In the genomic region with DNA sequence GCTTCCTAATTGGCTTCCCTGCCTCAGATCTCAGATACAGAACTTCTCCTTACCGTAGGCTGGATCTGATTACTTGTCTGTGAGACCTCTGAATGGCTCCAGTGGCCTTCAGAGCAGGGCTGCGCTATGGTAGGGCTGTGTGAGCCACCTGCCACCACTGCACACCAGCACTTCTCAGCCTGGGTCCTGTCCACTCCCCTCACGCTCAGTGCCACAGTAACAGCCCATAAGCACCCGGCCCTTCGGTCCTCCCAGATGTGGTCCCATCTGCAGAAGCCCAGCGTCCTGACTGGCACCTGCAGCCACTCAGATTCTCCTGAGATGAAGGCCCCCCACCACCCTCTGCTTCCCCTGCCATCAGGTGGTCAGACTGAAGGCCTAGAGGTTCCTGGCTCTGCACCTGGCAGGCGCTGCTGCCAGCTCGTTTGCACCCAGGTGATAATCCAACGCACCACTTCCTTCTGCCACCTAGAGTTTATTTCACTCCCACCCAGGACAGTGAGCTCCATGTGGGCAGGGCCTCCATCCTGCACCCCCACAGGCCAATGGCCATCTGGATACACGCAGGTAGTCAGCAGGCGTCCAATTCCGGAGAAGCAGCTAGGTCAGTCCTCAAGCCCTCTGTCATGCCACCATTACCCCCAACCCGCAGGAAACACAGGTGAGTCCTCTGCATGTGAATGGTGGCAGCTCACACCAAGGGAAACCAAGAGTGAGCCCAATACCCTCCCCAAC, we compare ENCODE assay signal across 1 cellular context.
TF ChIP-seq lines count a peak whose summit lies in the region.

No MANE protein-coding gene starts in this region.

TF ChIP-seq in WTC11, 78 proteins besides CTCF, POLR2A, EP300 and RAD21 (continued from another document):
- TF ChIP-seq, protein P1, sequence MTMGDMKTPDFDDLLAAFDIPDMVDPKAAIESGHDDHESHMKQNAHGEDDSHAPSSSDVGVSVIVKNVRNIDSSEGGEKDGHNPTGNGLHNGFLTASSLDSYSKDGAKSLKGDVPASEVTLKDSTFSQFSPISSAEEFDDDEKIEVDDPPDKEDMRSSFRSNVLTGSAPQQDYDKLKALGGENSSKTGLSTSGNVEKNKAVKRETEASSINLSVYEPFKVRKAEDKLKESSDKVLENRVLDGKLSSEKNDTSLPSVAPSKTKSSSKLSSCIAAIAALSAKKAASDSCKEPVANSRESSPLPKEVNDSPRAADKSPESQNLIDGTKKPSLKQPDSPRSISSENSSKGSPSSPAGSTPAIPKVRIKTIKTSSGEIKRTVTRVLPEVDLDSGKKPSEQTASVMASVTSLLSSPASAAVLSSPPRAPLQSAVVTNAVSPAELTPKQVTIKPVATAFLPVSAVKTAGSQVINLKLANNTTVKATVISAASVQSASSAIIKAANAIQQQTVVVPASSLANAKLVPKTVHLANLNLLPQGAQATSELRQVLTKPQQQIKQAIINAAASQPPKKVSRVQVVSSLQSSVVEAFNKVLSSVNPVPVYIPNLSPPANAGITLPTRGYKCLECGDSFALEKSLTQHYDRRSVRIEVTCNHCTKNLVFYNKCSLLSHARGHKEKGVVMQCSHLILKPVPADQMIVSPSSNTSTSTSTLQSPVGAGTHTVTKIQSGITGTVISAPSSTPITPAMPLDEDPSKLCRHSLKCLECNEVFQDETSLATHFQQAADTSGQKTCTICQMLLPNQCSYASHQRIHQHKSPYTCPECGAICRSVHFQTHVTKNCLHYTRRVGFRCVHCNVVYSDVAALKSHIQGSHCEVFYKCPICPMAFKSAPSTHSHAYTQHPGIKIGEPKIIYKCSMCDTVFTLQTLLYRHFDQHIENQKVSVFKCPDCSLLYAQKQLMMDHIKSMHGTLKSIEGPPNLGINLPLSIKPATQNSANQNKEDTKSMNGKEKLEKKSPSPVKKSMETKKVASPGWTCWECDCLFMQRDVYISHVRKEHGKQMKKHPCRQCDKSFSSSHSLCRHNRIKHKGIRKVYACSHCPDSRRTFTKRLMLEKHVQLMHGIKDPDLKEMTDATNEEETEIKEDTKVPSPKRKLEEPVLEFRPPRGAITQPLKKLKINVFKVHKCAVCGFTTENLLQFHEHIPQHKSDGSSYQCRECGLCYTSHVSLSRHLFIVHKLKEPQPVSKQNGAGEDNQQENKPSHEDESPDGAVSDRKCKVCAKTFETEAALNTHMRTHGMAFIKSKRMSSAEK (CRISPR knock-in tag; IDR thresholded peaks at IDR 0.05; ENCODE audit: borderline replicate concordance) = 0 out of 2 replicates have a peak, but pooled peaks have one; percentile 32
- TF ChIP-seq, protein P2, sequence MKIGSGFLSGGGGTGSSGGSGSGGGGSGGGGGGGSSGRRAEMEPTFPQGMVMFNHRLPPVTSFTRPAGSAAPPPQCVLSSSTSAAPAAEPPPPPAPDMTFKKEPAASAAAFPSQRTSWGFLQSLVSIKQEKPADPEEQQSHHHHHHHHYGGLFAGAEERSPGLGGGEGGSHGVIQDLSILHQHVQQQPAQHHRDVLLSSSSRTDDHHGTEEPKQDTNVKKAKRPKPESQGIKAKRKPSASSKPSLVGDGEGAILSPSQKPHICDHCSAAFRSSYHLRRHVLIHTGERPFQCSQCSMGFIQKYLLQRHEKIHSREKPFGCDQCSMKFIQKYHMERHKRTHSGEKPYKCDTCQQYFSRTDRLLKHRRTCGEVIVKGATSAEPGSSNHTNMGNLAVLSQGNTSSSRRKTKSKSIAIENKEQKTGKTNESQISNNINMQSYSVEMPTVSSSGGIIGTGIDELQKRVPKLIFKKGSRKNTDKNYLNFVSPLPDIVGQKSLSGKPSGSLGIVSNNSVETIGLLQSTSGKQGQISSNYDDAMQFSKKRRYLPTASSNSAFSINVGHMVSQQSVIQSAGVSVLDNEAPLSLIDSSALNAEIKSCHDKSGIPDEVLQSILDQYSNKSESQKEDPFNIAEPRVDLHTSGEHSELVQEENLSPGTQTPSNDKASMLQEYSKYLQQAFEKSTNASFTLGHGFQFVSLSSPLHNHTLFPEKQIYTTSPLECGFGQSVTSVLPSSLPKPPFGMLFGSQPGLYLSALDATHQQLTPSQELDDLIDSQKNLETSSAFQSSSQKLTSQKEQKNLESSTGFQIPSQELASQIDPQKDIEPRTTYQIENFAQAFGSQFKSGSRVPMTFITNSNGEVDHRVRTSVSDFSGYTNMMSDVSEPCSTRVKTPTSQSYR (CRISPR knock-in tag; IDR thresholded peaks at IDR 0.05) = no peak
- TF ChIP-seq, protein P3, sequence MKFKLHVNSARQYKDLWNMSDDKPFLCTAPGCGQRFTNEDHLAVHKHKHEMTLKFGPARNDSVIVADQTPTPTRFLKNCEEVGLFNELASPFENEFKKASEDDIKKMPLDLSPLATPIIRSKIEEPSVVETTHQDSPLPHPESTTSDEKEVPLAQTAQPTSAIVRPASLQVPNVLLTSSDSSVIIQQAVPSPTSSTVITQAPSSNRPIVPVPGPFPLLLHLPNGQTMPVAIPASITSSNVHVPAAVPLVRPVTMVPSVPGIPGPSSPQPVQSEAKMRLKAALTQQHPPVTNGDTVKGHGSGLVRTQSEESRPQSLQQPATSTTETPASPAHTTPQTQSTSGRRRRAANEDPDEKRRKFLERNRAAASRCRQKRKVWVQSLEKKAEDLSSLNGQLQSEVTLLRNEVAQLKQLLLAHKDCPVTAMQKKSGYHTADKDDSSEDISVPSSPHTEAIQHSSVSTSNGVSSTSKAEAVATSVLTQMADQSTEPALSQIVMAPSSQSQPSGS (CRISPR knock-in tag; IDR thresholded peaks at IDR 0.05; ENCODE audit: borderline replicate concordance, low read depth) = no peak
- TF ChIP-seq, protein P4, sequence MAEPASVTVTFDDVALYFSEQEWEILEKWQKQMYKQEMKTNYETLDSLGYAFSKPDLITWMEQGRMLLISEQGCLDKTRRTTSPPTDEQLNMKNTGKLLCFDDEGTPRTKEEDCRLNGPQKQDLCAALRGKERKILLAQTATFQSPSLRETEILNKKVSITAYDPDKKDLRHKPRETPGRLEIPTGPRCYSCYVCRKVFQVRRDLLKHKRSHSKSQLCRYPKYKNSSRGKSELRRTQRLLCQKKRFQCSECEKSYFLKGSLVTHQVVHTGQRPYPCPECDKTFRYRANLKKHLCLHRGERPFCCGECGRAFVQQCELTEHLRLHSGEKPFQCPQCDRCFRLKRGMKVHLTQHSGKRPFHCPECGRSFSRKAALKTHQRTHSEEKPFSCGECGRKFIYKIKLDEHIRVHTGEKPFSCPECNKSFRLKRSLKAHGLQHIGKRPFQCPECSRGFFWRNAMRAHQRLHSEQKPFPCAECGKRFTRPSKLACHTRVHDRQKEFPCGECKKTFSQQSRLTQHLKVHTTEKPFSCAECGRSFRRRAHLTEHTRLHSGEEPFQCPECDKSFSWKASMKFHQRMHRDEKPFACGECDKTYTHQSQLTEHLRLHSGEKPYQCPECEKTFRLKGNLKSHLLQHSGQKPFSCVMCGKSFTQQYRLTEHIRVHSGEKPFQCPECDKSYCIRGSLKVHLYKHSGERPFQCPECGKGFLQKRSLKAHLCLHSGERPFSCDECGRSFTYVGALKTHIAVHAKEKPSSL (CRISPR knock-in tag; conservative IDR thresholded peaks at IDR 0.05) = 0 out of 2 replicates have a peak, but pooled peaks have one; percentile 47
- no peak for TF ChIP-seq PRRX2 (CRISPR knock-in tag; IDR thresholded peaks at IDR 0.05)
- TF ChIP-seq, protein P5, sequence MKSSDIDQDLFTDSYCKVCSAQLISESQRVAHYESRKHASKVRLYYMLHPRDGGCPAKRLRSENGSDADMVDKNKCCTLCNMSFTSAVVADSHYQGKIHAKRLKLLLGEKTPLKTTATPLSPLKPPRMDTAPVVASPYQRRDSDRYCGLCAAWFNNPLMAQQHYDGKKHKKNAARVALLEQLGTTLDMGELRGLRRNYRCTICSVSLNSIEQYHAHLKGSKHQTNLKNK (CRISPR knock-in tag; IDR thresholded peaks at IDR 0.05) = no peak
- TF ChIP-seq ZNF416 (CRISPR knock-in tag; IDR thresholded peaks at IDR 0.05) = peak; percentile 73; the same call in 1 of the 2 replicates
